Comparison of ENCODE assay signal across 42 cellular contexts in genomic region chr10:125628251-125629049, GRCh38. TPM values are rescaled to one million over a fixed set of nuclear protein-coding genes. Genes with fewer than 3 reads are reported as not detected.
"Had no signal": no experiment of that assay in that cellular context is flagged by ENCODE, and none has a peak within 500 bp of the region (broad histone marks: within the 10 kb centered on the region; RNA-seq: fewer than 3 reads in every experiment).

No MANE protein-coding gene starts in this region.

- H3K4me3 Mint-ChIP-seq: activated CD4-positive, alpha-beta memory T cell treated with anti-CD3 and anti-CD28 coated beads, Interleukin-2, amount 10 ng/mL, durations not matched to agents 7 days and 5 days; activated CD4-positive, alpha-beta T cell treated with anti-CD3 and anti-CD28 coated beads for 36 hours; activated CD4-positive, alpha-beta T cell treated with anti-CD3 and anti-CD28 coated beads, Interleukin-2, amount 10 ng/mL, durations not matched to agents 7 days and 5 days; activated CD8-positive, alpha-beta T cell treated with anti-CD3 and anti-CD28 coated beads, Interleukin-2, amount 10 ng/mL, durations not matched to agents 7 days and 5 days; activated naive CD4-positive, alpha-beta T cell treated with anti-CD3 and anti-CD28 coated beads for 36 hours; activated naive CD8-positive, alpha-beta T cell treated with anti-CD3 and anti-CD28 coated beads for 36 hours; activated T-cell treated with anti-CD3 and anti-CD28 coated beads, Interleukin-2, amount 50 U/mL, for 4 hours; activated T-cell treated with anti-CD3 and anti-CD28 coated beads, Interleukin-2, amount 50 U/mL, for 72 hours; activated T-helper 1 cell treated with anti-CD3 and anti-CD28 coated beads, Interleukin-12 subunit alpha, Interleukin-12 subunit beta, Interleukin-2, Interleukin-4 antibody, amounts not matched to agents 30 ng/mL and 10 ng/mL and 1 ng/mL, durations not matched to agents 14 hours and 24 hours and 36 hours; activated T-helper 17 cell treated with anti-CD3 and anti-CD28 coated beads, Interleukin-2, amount 50 U/mL, for 72 hours; central memory CD8-positive, alpha-beta T cell; T-helper 1 cell treated with Interleukin-12 subunit alpha and Interleukin-12 subunit beta and Interleukin-4 antibody, amounts not matched to agents 30 μg/mL and 1 μg/mL, for 36 hours; T-helper 2 cell treated with Interferon-gamma antibody and Interleukin-4, amounts not matched to agents 5 μg/mL and 100 μg/mL, for 36 hours; WTC11 had no signal

- H3K9me3 ChIP-seq: adrenal gland, body of pancreas, breast epithelium had no signal

- H3K4me1 ChIP-seq: adrenal gland, breast epithelium had no signal

- H3K36me3 Mint-ChIP-seq: activated naive CD4-positive, alpha-beta T cell treated with anti-CD3 and anti-CD28 coated beads, Interleukin-2, amount 50 U/mL, for 72 hours; activated naive CD8-positive, alpha-beta T cell treated with anti-CD3 and anti-CD28 coated beads for 36 hours; WTC11 had no signal

- H3K27me3 Mint-ChIP-seq: activated CD4-positive, alpha-beta T cell treated with anti-CD3 and anti-CD28 coated beads, Interleukin-2, amount 10 ng/mL, durations not matched to agents 7 days and 5 days had no signal

- H3K36me3 ChIP-seq: adrenal gland, brain microvascular endothelial cell, breast epithelium, cardiac muscle cell, WERI-Rb-1 had no signal

- H3K27ac ChIP-seq: adrenal gland, body of pancreas, brain microvascular endothelial cell, breast epithelium, cardiac muscle cell, WERI-Rb-1 had no signal

- H3K27ac Mint-ChIP-seq: activated CD4-positive, alpha-beta memory T cell treated with anti-CD3 and anti-CD28 coated beads, Interleukin-2, amount 10 ng/mL, durations not matched to agents 7 days and 5 days; activated CD4-positive, alpha-beta T cell treated with anti-CD3 and anti-CD28 coated beads for 36 hours; activated CD4-positive, alpha-beta T cell treated with anti-CD3 and anti-CD28 coated beads, Interleukin-2, amount 10 ng/mL, durations not matched to agents 7 days and 5 days; activated CD8-positive, alpha-beta T cell treated with anti-CD3 and anti-CD28 coated beads, Interleukin-2, amount 10 ng/mL, durations not matched to agents 7 days and 5 days; activated naive CD4-positive, alpha-beta T cell treated with anti-CD3 and anti-CD28 coated beads for 36 hours; activated naive CD4-positive, alpha-beta T cell treated with anti-CD3 and anti-CD28 coated beads, Interleukin-2, amount 50 U/mL, for 72 hours; activated naive CD8-positive, alpha-beta T cell treated with anti-CD3 and anti-CD28 coated beads for 36 hours; activated T-cell treated with anti-CD3 and anti-CD28 coated beads, Interleukin-2, amount 50 U/mL, for 72 hours; activated T-helper 1 cell treated with anti-CD3 and anti-CD28 coated beads, Interleukin-12 subunit alpha, Interleukin-12 subunit beta, Interleukin-2, Interleukin-4 antibody, amounts not matched to agents 30 ng/mL and 10 ng/mL and 1 ng/mL, durations not matched to agents 14 hours and 24 hours and 36 hours; activated T-helper 17 cell treated with anti-CD3 and anti-CD28 coated beads, Interleukin-2, amount 50 U/mL, for 72 hours; T-helper 1 cell treated with Interleukin-12 subunit alpha and Interleukin-12 subunit beta and Interleukin-4 antibody, amounts not matched to agents 30 μg/mL and 1 μg/mL, for 36 hours; T-helper 2 cell treated with Interferon-gamma antibody and Interleukin-4, amounts not matched to agents 5 μg/mL and 100 μg/mL, for 36 hours; WTC11 had no signal

- H3K4me1 Mint-ChIP-seq: activated CD4-positive, alpha-beta memory T cell treated with anti-CD3 and anti-CD28 coated beads, Interleukin-2, amount 10 ng/mL, durations not matched to agents 7 days and 5 days; activated CD4-positive, alpha-beta T cell treated with anti-CD3 and anti-CD28 coated beads for 36 hours; activated CD4-positive, alpha-beta T cell treated with anti-CD3 and anti-CD28 coated beads, Interleukin-2, amount 10 ng/mL, durations not matched to agents 7 days and 5 days; activated naive CD8-positive, alpha-beta T cell treated with anti-CD3 and anti-CD28 coated beads for 36 hours; central memory CD8-positive, alpha-beta T cell had no signal

- ATAC-seq: activated CD4-positive, alpha-beta T cell treated with anti-CD3 and anti-CD28 coated beads for 36 hours; activated CD4-positive, CD25-positive, alpha-beta regulatory T cell treated with anti-CD3 and anti-CD28 coated beads, Interleukin-2, amount 50 U/mL, for 24 hours; activated CD8-positive, alpha-beta T cell treated with anti-CD3 and anti-CD28 coated beads, Interleukin-2, amount 10 ng/mL, durations not matched to agents 7 days and 5 days; activated naive CD4-positive, alpha-beta T cell treated with anti-CD3 and anti-CD28 coated beads, Interleukin-2, amount 50 U/mL, for 72 hours; activated T-cell treated with anti-CD3 and anti-CD28 coated beads, Interleukin-2, amount 50 U/mL, for 4 hours; activated T-cell treated with anti-CD3 and anti-CD28 coated beads, Interleukin-2, amount 50 U/mL, for 72 hours; activated T-helper 17 cell treated with anti-CD3 and anti-CD28 coated beads, Interleukin-2, amount 50 U/mL, for 72 hours; body of pancreas; WTC11 had no signal

- H3K4me3 ChIP-seq: adrenal gland, body of pancreas, breast epithelium, cardiac muscle cell had no signal

- DNase-seq: activated CD4-positive, alpha-beta memory T cell treated with anti-CD3 and anti-CD28 coated beads, Interleukin-2, amount 10 ng/mL, durations not matched to agents 7 days and 5 days; activated CD4-positive, alpha-beta T cell treated with anti-CD3 and anti-CD28 coated beads for 1 hour; activated CD4-positive, alpha-beta T cell treated with anti-CD3 and anti-CD28 coated beads for 36 hours; activated CD4-positive, alpha-beta T cell treated with anti-CD3 and anti-CD28 coated beads for 48 hours; activated CD4-positive, alpha-beta T cell treated with anti-CD3 and anti-CD28 coated beads, Interleukin-2, amount 10 ng/mL, durations not matched to agents 7 days and 5 days; activated CD4-positive, alpha-beta T cell treated with anti-CD3 and anti-CD28 coated beads, Interleukin-2, amount 50 U/mL, for 48 hours; activated CD4-positive, CD25-positive, alpha-beta regulatory T cell; activated CD8-positive, alpha-beta memory T cell treated with anti-CD3 and anti-CD28 coated beads for 24 hours; activated CD8-positive, alpha-beta memory T cell treated with anti-CD3 and anti-CD28 coated beads, Interleukin-2, amount 50 U/mL, for 4 hours; activated CD8-positive, alpha-beta T cell treated with anti-CD3 and anti-CD28 coated beads, Interleukin-2, amount 10 ng/mL, durations not matched to agents 7 days and 5 days; activated effector memory CD4-positive, alpha-beta T cell treated with anti-CD3 and anti-CD28 coated beads, Interleukin-2, amount 50 U/mL, for 16 hours; activated gamma-delta T cell treated with Interleukin-2 at 50 U/mL for 16 hours; activated naive CD4-positive, alpha-beta T cell; activated naive CD4-positive, alpha-beta T cell treated with anti-CD3 and anti-CD28 coated beads for 36 hours; activated naive CD4-positive, alpha-beta T cell treated with anti-CD3 and anti-CD28 coated beads, Interleukin-2, amount 50 U/mL, for 16 hours; activated naive CD8-positive, alpha-beta T cell treated with anti-CD3 and anti-CD28 coated beads for 36 hours; activated T-cell treated with anti-CD3 and anti-CD28 coated beads for 4 hours; activated T-cell treated with anti-CD3 and anti-CD28 coated beads, Interleukin-2, amount 50 U/mL, for 1 hour; activated T-cell treated with anti-CD3 and anti-CD28 coated beads, Interleukin-2, amount 50 U/mL, for 4 hours; activated T-cell treated with anti-CD3 and anti-CD28 coated beads, Interleukin-2, amount 50 U/mL, for 72 hours; adrenal gland; amniotic stem cell; aorta; body of pancreas; brain microvascular endothelial cell; caudate nucleus; cerebellar nuclear complex; T-helper 1 cell; T-helper 2 cell; T-helper 9 cell; WERI-Rb-1 had no signal

- H3K9me3 Mint-ChIP-seq: activated CD4-positive, alpha-beta memory T cell treated with anti-CD3 and anti-CD28 coated beads, Interleukin-2, amount 10 ng/mL, durations not matched to agents 7 days and 5 days; activated CD4-positive, alpha-beta T cell treated with anti-CD3 and anti-CD28 coated beads, Interleukin-2, amount 10 ng/mL, durations not matched to agents 7 days and 5 days; activated naive CD4-positive, alpha-beta T cell treated with anti-CD3 and anti-CD28 coated beads for 36 hours; activated naive CD4-positive, alpha-beta T cell treated with anti-CD3 and anti-CD28 coated beads, Interleukin-2, amount 50 U/mL, for 72 hours; activated naive CD8-positive, alpha-beta T cell treated with anti-CD3 and anti-CD28 coated beads for 36 hours; activated T-cell treated with anti-CD3 and anti-CD28 coated beads, Interleukin-2, amount 50 U/mL, for 4 hours; activated T-cell treated with anti-CD3 and anti-CD28 coated beads, Interleukin-2, amount 50 U/mL, for 72 hours; activated T-helper 1 cell treated with anti-CD3 and anti-CD28 coated beads, Interleukin-12 subunit alpha, Interleukin-12 subunit beta, Interleukin-2, Interleukin-4 antibody, amounts not matched to agents 30 ng/mL and 10 ng/mL and 1 ng/mL, durations not matched to agents 14 hours and 24 hours and 36 hours; central memory CD8-positive, alpha-beta T cell; T-helper 1 cell treated with Interleukin-12 subunit alpha and Interleukin-12 subunit beta and Interleukin-4 antibody, amounts not matched to agents 30 μg/mL and 1 μg/mL, for 36 hours; T-helper 2 cell treated with Interferon-gamma antibody and Interleukin-4, amounts not matched to agents 5 μg/mL and 100 μg/mL, for 36 hours; WTC11 had no signal

- H3K27me3 ChIP-seq: adrenal gland, body of pancreas, brain microvascular endothelial cell, breast epithelium, cardiac muscle cell had no signal

RNA-seq across cellular contexts. Expression of gene TEX36, which starts 54.5 kb away (rescaled TPM):
- total RNA-seq: activated CD4-positive, alpha-beta memory T cell treated with anti-CD3 and anti-CD28 coated beads, Interleukin-2, amount 10 ng/mL, durations not matched to agents 7 days and 5 days; activated CD4-positive, alpha-beta T cell treated with anti-CD3 and anti-CD28 coated beads for 36 hours; activated CD4-positive, alpha-beta T cell treated with anti-CD3 and anti-CD28 coated beads, Interleukin-2, amount 10 ng/mL, durations not matched to agents 7 days and 5 days; activated CD8-positive, alpha-beta T cell treated with anti-CD3 and anti-CD28 coated beads, Interleukin-2, amount 10 ng/mL, durations not matched to agents 7 days and 5 days; activated naive CD4-positive, alpha-beta T cell treated with anti-CD3 and anti-CD28 coated beads for 36 hours; activated naive CD4-positive, alpha-beta T cell treated with anti-CD3 and anti-CD28 coated beads, Interleukin-2, amount 50 U/mL, for 72 hours; activated naive CD8-positive, alpha-beta T cell treated with anti-CD3 and anti-CD28 coated beads for 36 hours; activated T-cell treated with anti-CD3 and anti-CD28 coated beads, Interleukin-2, amount 50 U/mL, for 4 hours; activated T-cell treated with anti-CD3 and anti-CD28 coated beads, Interleukin-2, amount 50 U/mL, for 72 hours; activated T-helper 1 cell treated with anti-CD3 and anti-CD28 coated beads, Interleukin-12 subunit alpha, Interleukin-12 subunit beta, Interleukin-2, Interleukin-4 antibody, amounts not matched to agents 30 ng/mL and 10 ng/mL and 1 ng/mL, durations not matched to agents 14 hours and 24 hours and 36 hours; activated T-helper 17 cell treated with anti-CD3 and anti-CD28 coated beads, Interleukin-2, amount 50 U/mL, for 72 hours; adrenal gland; aorta; astrocyte; body of pancreas; breast epithelium; cardiac muscle cell; WTC11 had no signal
